ENCODE assay signal across 9 cellular contexts in the genomic region with DNA sequence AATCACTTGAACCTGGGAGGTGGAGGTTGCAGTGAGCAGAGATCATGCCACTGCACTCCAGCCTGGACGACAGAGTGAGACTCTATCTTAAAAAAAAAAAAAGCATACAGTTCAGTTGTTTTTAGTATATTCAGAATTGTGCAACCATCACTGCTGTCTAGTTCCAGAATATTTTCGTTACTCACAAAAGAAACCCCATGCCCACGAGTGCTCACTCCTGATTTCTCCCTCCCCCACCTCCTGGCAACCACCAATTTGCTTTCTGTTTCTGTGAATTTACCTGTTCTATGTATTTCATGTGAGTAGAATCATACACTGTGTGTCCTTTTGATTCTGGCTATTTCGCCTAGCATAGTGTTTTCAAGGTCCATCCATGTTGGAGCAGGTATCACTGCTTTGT. TPM values are rescaled to one million over a fixed set of nuclear protein-coding genes. Genes with fewer than 3 reads are reported as not detected.
A peak's percentile ranks its signal among the peaks of the same experiment; 100 is the strongest.
DNase-seq lines count a peak whose midpoint lies in the region; ATAC-seq and TF ChIP-seq lines count a peak whose summit lies in the region.
"Had no signal": no experiment of that assay in that cellular context is flagged by ENCODE, and none has a peak within 500 bp of the region (broad histone marks: within the 10 kb centered on the region; RNA-seq: fewer than 3 reads in every experiment).

No MANE protein-coding gene starts in this region.

- H3F3A ChIP-seq in MM.1S (ENCODE audit: insufficient read depth, low read length), result no peaks in the 10 kb centered on the region; the same call in 1 of the 2 replicates

- H3K27me3 Mint-ChIP-seq in activated CD4-positive, alpha-beta T cell treated with anti-CD3 and anti-CD28 coated beads, Interleukin-2, amount 10 ng/mL, durations not matched to agents 24 days and 14 days, result no peaks in the 10 kb centered on the region

- intact Hi-C loops in activated CD4-positive, alpha-beta T cell treated with anti-CD3 and anti-CD28 coated beads, Interleukin-2, amount 10 ng/mL, durations not matched to agents 24 days and 14 days (cut with micrococcal nuclease), result loop anchor here (1.0 to 10.0 kb wide), 3 partner anchors 8 to 340 kb away; no protein-coding TSS in a partner anchor

- peaks cover 24% of the 10 kb centered on the region for H3K4me1 ChIP-seq in MM.1S (ENCODE audit: low read length)
- H3K4me1 ChIP-seq in endocrine pancreas (ENCODE audit: control insufficient read depth, insufficient read depth, low read length), result peaks cover 18% of the 10 kb centered on the region

- H3K9me3 Mint-ChIP-seq in activated CD4-positive, alpha-beta T cell treated with anti-CD3 and anti-CD28 coated beads, Interleukin-2, amount 10 ng/mL, durations not matched to agents 24 days and 14 days, result no peaks in the 10 kb centered on the region

- 0 out of 2 replicates have a peak overlapping the region, but pooled peaks have one; percentile 5 for H3K27ac ChIP-seq in MM.1S (ENCODE audit: low read length)

- peaks cover 17% of the 10 kb centered on the region for H3K36me3 Mint-ChIP-seq in activated CD4-positive, alpha-beta T cell treated with anti-CD3 and anti-CD28 coated beads, Interleukin-2, amount 10 ng/mL, durations not matched to agents 24 days and 14 days (ENCODE audit: low read depth)

- DNase-seq in MM.1S, result peak; percentile 32
- peak; percentile 84 for DNase-seq in activated CD4-positive, alpha-beta T cell treated with anti-CD3 and anti-CD28 coated beads, Interleukin-2, amount 10 ng/mL, durations not matched to agents 24 days and 14 days
- peak; percentile 75 for DNase-seq in stimulated activated CD4-positive, alpha-beta T cell treated with anti-CD3 and anti-CD28 coated beads, Interleukin-4, amount 100 ng/mL, for 24 hours
- no peak for DNase-seq in NCI-H2081 (lab: John Stamatoyannopoulos, UW)
- DNase-seq: mucosa of descending colon, NCI-H1105 had no signal

- H3K9me3 ChIP-seq in MM.1S (replicated peaks; ENCODE audit: insufficient read depth, low read length) (no peaks in the 10 kb centered on the region), endocrine pancreas (ENCODE audit: control insufficient read depth, low read length) (no peaks in the 10 kb centered on the region)
- H3K9me3 ChIP-seq: mucosa of descending colon had no signal

- no peaks in the 10 kb centered on the region for H3K79me2 ChIP-seq in MM.1S (ENCODE audit: low read length)

- peaks cover 68% of the 10 kb centered on the region for H3K4me1 Mint-ChIP-seq in activated CD4-positive, alpha-beta T cell treated with anti-CD3 and anti-CD28 coated beads, Interleukin-2, amount 10 ng/mL, durations not matched to agents 24 days and 14 days

- no peaks in the 10 kb centered on the region for H3K27me3 ChIP-seq in MM.1S (replicated peaks; ENCODE audit: insufficient read depth, low read length)
- H3K27me3 ChIP-seq in endocrine pancreas (ENCODE audit: control insufficient read depth, insufficient read depth, low read length), result no peaks in the 10 kb centered on the region

- H2AFZ ChIP-seq in MM.1S (ENCODE audit: low read length), result peak overlapping the region; percentile 43; the same call in 1 of the 2 replicates

- H4K20me1 ChIP-seq in MM.1S (ENCODE audit: insufficient read depth, low read length), result no peaks in the 10 kb centered on the region

- peak overlapping the region; percentile 97 for H3K27ac Mint-ChIP-seq in activated CD4-positive, alpha-beta T cell treated with anti-CD3 and anti-CD28 coated beads, Interleukin-2, amount 10 ng/mL, durations not matched to agents 24 days and 14 days

- ATAC-seq in HG03520 (IDR thresholded peaks at IDR 0.05; ENCODE audit: unreplicated experiment) (no peak), HG03571 (IDR thresholded peaks at IDR 0.05; ENCODE audit: unreplicated experiment) (no peak)

- H3K9me2 ChIP-seq in MM.1S (replicated peaks; ENCODE audit: insufficient read depth, low read length), result no peaks in the 10 kb centered on the region

- H3K36me3 ChIP-seq in MM.1S (replicated peaks; ENCODE audit: insufficient read depth, low read length), result no peaks in the 10 kb centered on the region
- no peaks in the 10 kb centered on the region for H3K36me3 ChIP-seq in endocrine pancreas (ENCODE audit: control insufficient read depth, insufficient read depth, low read length)

- peak overlapping the region; percentile 57 for H3K4me2 ChIP-seq in MM.1S (ENCODE audit: low read depth, low read length)

- no peak for TF ChIP-seq CTCF in MM.1S (IDR thresholded peaks at IDR 0.05; ENCODE audit: low read length)

- H3K4me3 ChIP-seq in MM.1S (ENCODE audit: low read length) (no peak overlapping the region), endocrine pancreas (ENCODE audit: control insufficient read depth, insufficient read depth, low read length) (peak overlapping the region; percentile 27)
- H3K4me3 ChIP-seq: mucosa of descending colon had no signal

- H3K4me3 Mint-ChIP-seq in activated CD4-positive, alpha-beta T cell treated with anti-CD3 and anti-CD28 coated beads, Interleukin-2, amount 10 ng/mL, durations not matched to agents 24 days and 14 days, result peak overlapping the region; percentile 67

- H3K9ac ChIP-seq in MM.1S (ENCODE audit: low read length) (no peak overlapping the region), endocrine pancreas (ENCODE audit: control insufficient read depth, insufficient read depth, low read length) (no peak overlapping the region)

RNA-seq across cellular contexts. Expression of gene PTPRJ, which starts 24.8 kb away (rescaled TPM):
- 51.3 and 52.2 TPM in 2 replicates for total RNA-seq in activated CD4-positive, alpha-beta T cell treated with anti-CD3 and anti-CD28 coated beads, Interleukin-2, amount 10 ng/mL, durations not matched to agents 24 days and 14 days

Comparison
In these comparisons a context has a peak if more than half of its experiments do, and no peak if none do; other contexts are left out.
1. DNase-seq: peak in MM.1S (single experiment), activated CD4-positive, alpha-beta T cell treated with anti-CD3 and anti-CD28 coated beads, Interleukin-2, amount 10 ng/mL, durations not matched to agents 24 days and 14 days (single experiment) and stimulated activated CD4-positive, alpha-beta T cell treated with anti-CD3 and anti-CD28 coated beads, Interleukin-4, amount 100 ng/mL, for 24 hours (single experiment); none in NCI-H2081 (0 of 2).